23 cellular contexts compared by ENCODE assay signal in genomic region chr2:222127660-222128059, GRCh38.
"Had no signal": no experiment of that assay in that cellular context is flagged by ENCODE, and none has a peak within 500 bp of the region (broad histone marks: within the 10 kb centered on the region; RNA-seq: fewer than 3 reads in every experiment).

No MANE protein-coding gene starts in this region.

- H3K9ac ChIP-seq: parathyroid adenoma had no signal

- H3K9me3 Mint-ChIP-seq: endodermal cell; stimulated activated naive CD8-positive, alpha-beta T cell treated with anti-CD3 and anti-CD28 coated beads, Interleukin-15, Interleukin-2, amounts not matched to agents 100 ng/mL and 50 ng/mL, for 24 hours had no signal

- DNase-seq: colonic mucosa; effector CD4-positive, alpha-beta T cell; endodermal cell; erythroblast; gastrocnemius medialis; glutamatergic neuron; kidney; left cardiac atrium; left ventricle myocardium superior; mesendoderm; naive B cell; psoas muscle; retina; right lobe of liver; stimulated activated CD4-positive, alpha-beta T cell treated with anti-CD3 and anti-CD28 coated beads, Interleukin-4, amount 100 ng/mL, for 1 hour; stimulated activated CD8-positive, alpha-beta memory T cell treated with anti-CD3 and anti-CD28 coated beads, Interleukin-4, amount 100 ng/mL, for 48 hours; tibial artery had no signal

- H3K36me3 Mint-ChIP-seq: naive B cell; stimulated activated effector memory CD8-positive, alpha-beta T cell treated with anti-CD3 and anti-CD28 coated beads, Interleukin-12 subunit alpha, Interleukin-12 subunit beta, amount 100 ng/mL, for 72 hours had no signal

- H3K4me3 ChIP-seq: colonic mucosa, gastrocnemius medialis, psoas muscle, right lobe of liver, tibial artery, upper lobe of left lung, vagina had no signal

- H3K4me1 ChIP-seq: colonic mucosa, gastrocnemius medialis, parathyroid adenoma, psoas muscle, right lobe of liver, tibial artery, upper lobe of left lung, vagina had no signal

- H3K36me3 ChIP-seq: colonic mucosa, gastrocnemius medialis, right lobe of liver, tibial artery, upper lobe of left lung, vagina had no signal

- H3K4me3 Mint-ChIP-seq: endodermal cell; naive B cell; nephron; stimulated activated effector memory CD8-positive, alpha-beta T cell treated with anti-CD3 and anti-CD28 coated beads, Interleukin-12 subunit alpha, Interleukin-12 subunit beta, amount 100 ng/mL, for 72 hours; stimulated activated naive CD8-positive, alpha-beta T cell treated with anti-CD3 and anti-CD28 coated beads, Interleukin-15, Interleukin-2, amounts not matched to agents 100 ng/mL and 50 ng/mL, for 24 hours had no signal

- H3K27me3 ChIP-seq: colonic mucosa, gastrocnemius medialis, right lobe of liver, tibial artery, upper lobe of left lung, vagina had no signal

- H3K79me2 ChIP-seq: parathyroid adenoma had no signal

- H3K4me1 Mint-ChIP-seq: endodermal cell; naive B cell; nephron; stimulated activated effector memory CD8-positive, alpha-beta T cell treated with anti-CD3 and anti-CD28 coated beads, Interleukin-12 subunit alpha, Interleukin-12 subunit beta, amount 100 ng/mL, for 72 hours had no signal

- H3K27ac Mint-ChIP-seq: endodermal cell; naive B cell; nephron; stimulated activated effector memory CD8-positive, alpha-beta T cell treated with anti-CD3 and anti-CD28 coated beads, Interleukin-12 subunit alpha, Interleukin-12 subunit beta, amount 100 ng/mL, for 72 hours; stimulated activated naive CD8-positive, alpha-beta T cell treated with anti-CD3 and anti-CD28 coated beads, Interleukin-15, Interleukin-2, amounts not matched to agents 100 ng/mL and 50 ng/mL, for 24 hours had no signal

- H2AFZ ChIP-seq: parathyroid adenoma had no signal

- ATAC-seq: gastrocnemius medialis; left cardiac atrium; left ventricle myocardium superior; right lobe of liver; stimulated activated effector memory CD8-positive, alpha-beta T cell treated with anti-CD3 and anti-CD28 coated beads, Interleukin-12 subunit alpha, Interleukin-12 subunit beta, amount 100 ng/mL, for 72 hours had no signal

- H3K27me3 Mint-ChIP-seq: naive B cell; stimulated activated naive CD8-positive, alpha-beta T cell treated with anti-CD3 and anti-CD28 coated beads, Interleukin-15, Interleukin-2, amounts not matched to agents 100 ng/mL and 50 ng/mL, for 24 hours had no signal

- H3K9me3 ChIP-seq: colonic mucosa, gastrocnemius medialis, psoas muscle, right lobe of liver, tibial artery, upper lobe of left lung, vagina had no signal

- H3K27ac ChIP-seq: colonic mucosa, gastrocnemius medialis, parathyroid adenoma, psoas muscle, right lobe of liver, tibial artery, upper lobe of left lung, vagina had no signal
